In genomic region chr1:9111957-9112356, GRCh38 we compare ENCODE assay signal across 22 cellular contexts. TPM values are rescaled to one million over a fixed set of nuclear protein-coding genes. Genes with fewer than 3 reads are reported as not detected.
DNase-seq lines count a peak whose midpoint lies in the region; ATAC-seq and TF ChIP-seq lines count a peak whose summit lies in the region.
"Had no signal": no experiment of that assay in that cellular context is flagged by ENCODE, and none has a peak within 500 bp of the region (broad histone marks: within the 10 kb centered on the region; RNA-seq: fewer than 3 reads in every experiment).

No MANE protein-coding gene starts in this region.

- DNase-seq in activated CD4-positive, CD25-positive, alpha-beta regulatory T cell (lab: John Stamatoyannopoulos, UW) = no peak
- DNase-seq in stimulated activated CD4-positive, alpha-beta T cell treated with anti-CD3 and anti-CD28 coated beads, Interleukin-1b, Interleukin-23, amount 100 ng/mL, for 48 hours = peak; percentile 31
- no peak for DNase-seq in stimulated activated CD4-positive, alpha-beta T cell treated with anti-CD3 and anti-CD28 coated beads, Interleukin-2, amount 100 ng/mL, for 48 hours
- DNase-seq in kidney tubule cell (ENCODE audit: low spot score) = peak; percentile 42
- peak; percentile 25 for DNase-seq in transverse colon
- DNase-seq in GM20000 (ENCODE audit: low spot score) = no peak
- DNase-seq: 8988T; activated CD8-positive, alpha-beta memory T cell treated with anti-CD3 and anti-CD28 coated beads for 24 hours; activated gamma-delta T cell; BE2C; heart right ventricle; Karpas-422; lower lobe of right lung; NCI-H1092 treated with DMSO at 0.1 percent for 48 hours; NCI-H2081 treated with DMSO at 0.1 percent for 48 hours; NCI-H510A had no signal

- ATAC-seq in activated CD4-positive, CD25-positive, alpha-beta regulatory T cell treated with anti-CD3 and anti-CD28 coated beads, Interleukin-2, amount 50 U/mL, for 24 hours = peak; percentile 67 to 73
- no peak for ATAC-seq in HG02885 (IDR thresholded peaks at IDR 0.05; ENCODE audit: poor library complexity, unreplicated experiment)

- TF ChIP-seq EP300 in transverse colon (IDR thresholded peaks at IDR 0.05; ENCODE audit: low read depth) = no peak

- no peak for TF ChIP-seq CTCF in transverse colon (IDR thresholded peaks at IDR 0.05)
- no peak for TF ChIP-seq CTCF in GM20000 (IDR thresholded peaks at IDR 0.05; ENCODE audit: extremely low read depth, missing control alignments)

- H3K4me1 ChIP-seq in transverse colon = peaks cover 0 to 14% (median 4%) of the 10 kb centered on the region in 4 donors
- H3K4me1 ChIP-seq: BE2C, uterus had no signal

- H3K27ac ChIP-seq in transverse colon = no peak overlapping the region
- H3K27ac ChIP-seq: heart right ventricle, lower lobe of right lung, right atrium auricular region, uterus had no signal

- no peaks in the 10 kb centered on the region for H3K36me3 ChIP-seq in transverse colon
- H3K36me3 ChIP-seq: BE2C, uterus had no signal

- in situ Hi-C loops in transverse colon (cut with MboI; ENCODE audit: low pct_ligation_motif_present in 1 of 4, low pct_unique_long_range_greater_than_20kb in 1 of 4, low sequenced_read_pairs in 3 of 4) = loop anchor here in 2 of 4 donors (5.0 to 25.0 kb wide), 3 partner anchors 80 to 375 kb away; no protein-coding TSS in a partner anchor

- no peaks in the 10 kb centered on the region for H3K9me3 ChIP-seq in transverse colon
- H3K9me3 ChIP-seq: BE2C, heart right ventricle, lower lobe of right lung, right atrium auricular region, uterus had no signal

- 84% methylated on average over 9 of the region's 9 CpGs; no CpG with 5 or more reads in 1 of the 2 donors for WGBS in transverse colon (ENCODE audit: low coverage in 1 of 2), 2 donors

- no peaks in the 10 kb centered on the region for H3K27me3 ChIP-seq in transverse colon
- H3K27me3 ChIP-seq: BE2C, heart right ventricle, right atrium auricular region, uterus had no signal

- no peak overlapping the region for H3K4me3 ChIP-seq in transverse colon
- H3K4me3 ChIP-seq: heart right ventricle, lower lobe of right lung, right atrium auricular region, uterus had no signal

- intact Hi-C loops in transverse colon (cut with DNase I; ENCODE audit: low total_unique reads) = loop anchor here (5.0 kb wide), 1 partner anchor 85 kb away; no protein-coding TSS in a partner anchor

- no peak for TF ChIP-seq POLR2A in transverse colon (IDR thresholded peaks at IDR 0.05)

RNA-seq across cellular contexts. Expression of gene GPR157, which starts 16.9 kb away (rescaled TPM):
- 10 to 100 TPM in 2 of 4 donors, 1 to 10 TPM in 2; 6.4 to 14.3 (median 9.8) TPM for total RNA-seq in transverse colon

RNA-seq across cellular contexts. Expression of gene SLC2A5, which starts 42.5 kb away (rescaled TPM):
- total RNA-seq in transverse colon = 10 to 100 TPM in 2 of 4 donors, 1 to 10 TPM in 2; 5.9 to 21.3 (median 13.3) TPM
- total RNA-seq: H1, HT1080 had no signal

Comparison
In these comparisons a context has a peak if more than half of its experiments do, and no peak if none do; other contexts are left out.
1. DNase-seq: peak in stimulated activated CD4-positive, alpha-beta T cell treated with anti-CD3 and anti-CD28 coated beads, Interleukin-1b, Interleukin-23, amount 100 ng/mL, for 48 hours (single experiment), kidney tubule cell (single experiment) and transverse colon (single experiment); none in activated CD4-positive, CD25-positive, alpha-beta regulatory T cell (0 of 4), stimulated activated CD4-positive, alpha-beta T cell treated with anti-CD3 and anti-CD28 coated beads, Interleukin-2, amount 100 ng/mL, for 48 hours (0 of 2) and GM20000 (single experiment).